15 cellular contexts compared by ENCODE assay signal in the genomic region with DNA sequence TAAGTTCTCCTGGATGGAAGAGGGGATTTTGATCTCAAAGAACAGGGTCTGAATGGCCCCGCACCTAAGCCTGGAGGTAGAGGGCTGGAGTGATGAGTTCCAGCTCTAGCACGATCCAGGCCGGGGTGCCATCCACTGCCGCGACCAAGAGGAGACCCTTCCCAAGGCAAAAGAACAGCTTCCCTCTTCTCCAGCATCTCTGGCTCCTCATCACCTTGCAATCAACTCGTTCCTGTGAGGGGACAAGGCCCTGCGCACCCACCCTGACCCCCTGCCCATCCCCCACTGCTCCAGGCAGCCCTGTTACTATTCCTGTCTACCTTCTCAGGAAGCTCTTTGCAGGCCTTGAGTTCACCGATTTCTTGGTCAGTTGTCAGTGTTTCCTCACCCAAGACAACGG.
"Had no signal": no experiment of that assay in that cellular context is flagged by ENCODE, and none has a peak within 500 bp of the region (broad histone marks: within the 10 kb centered on the region; RNA-seq: fewer than 3 reads in every experiment).

No MANE protein-coding gene starts in this region.

- H3K4me3 Mint-ChIP-seq: mesothelial cell of epicardium, nephron had no signal

- H3K9me3 ChIP-seq: gastrocnemius medialis, psoas muscle, tibial artery, upper lobe of right lung, vagina had no signal

- DNase-seq: dermis blood vessel endothelial cell; gastrocnemius medialis; glutamatergic neuron; islet precursor cell; occipital lobe; psoas muscle; stimulated activated naive CD4-positive, alpha-beta T cell treated with Interleukin-2 at 50 U/mL for 16 hours; upper lobe of right lung had no signal

- ATAC-seq: gastrocnemius medialis, left lobe of liver, psoas muscle, sciatic nerve, upper lobe of right lung had no signal

- H3K4me1 Mint-ChIP-seq: mesothelial cell of epicardium had no signal

- H3K4me1 ChIP-seq: psoas muscle had no signal

- H3K4me3 ChIP-seq: gastrocnemius medialis, psoas muscle, skin epidermis, tibial artery, upper lobe of right lung, vagina had no signal

- H3K27ac ChIP-seq: gastrocnemius medialis, psoas muscle, skin epidermis, upper lobe of right lung, vagina had no signal

- H3K36me3 ChIP-seq: gastrocnemius medialis, vagina had no signal

- H3K27ac Mint-ChIP-seq: mesothelial cell of epicardium, nephron had no signal

- H3K27me3 ChIP-seq: gastrocnemius medialis, tibial artery, upper lobe of right lung, vagina had no signal
